Comparison of ENCODE assay signal across 20 cellular contexts in the genomic region with DNA sequence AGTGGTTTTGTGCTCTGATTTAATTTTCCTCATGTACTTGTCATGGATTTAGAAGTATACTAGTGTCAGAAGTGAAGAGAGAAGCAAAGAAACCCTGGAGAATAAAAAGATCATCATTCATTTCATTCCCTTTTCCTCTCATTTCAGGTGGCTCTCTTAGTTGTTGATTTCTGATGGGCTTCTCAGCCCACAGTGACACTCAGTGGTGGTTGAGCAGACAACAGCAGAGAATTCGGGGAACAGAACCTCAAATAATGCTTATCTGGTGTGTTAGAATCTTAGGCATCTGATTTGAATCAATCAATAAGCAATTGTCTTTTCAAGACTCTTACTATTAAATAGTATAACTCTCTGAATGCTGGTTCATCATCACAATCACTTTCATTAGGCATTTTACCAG.
DNase-seq lines count a peak whose midpoint lies in the region; ATAC-seq, FAIRE-seq and TF ChIP-seq lines count a peak whose summit lies in the region.
"Had no signal": no experiment of that assay in that cellular context is flagged by ENCODE, and none has a peak within 500 bp of the region (broad histone marks: within the 10 kb centered on the region; RNA-seq: fewer than 3 reads in every experiment).

No MANE protein-coding gene starts in this region.

- TF ChIP-seq POLR2A in heart left ventricle (IDR thresholded peaks at IDR 0.05) (no peak), esophagus muscularis mucosa (IDR thresholded peaks at IDR 0.05; ENCODE audit: low read depth) (no peak)

- H3K9me2 ChIP-seq in PC-9 (ENCODE audit: insufficient read depth), result no peaks in the 10 kb centered on the region

- H3K27ac ChIP-seq in left ventricle myocardium inferior (replicated peaks), result no peak overlapping the region
- no peak overlapping the region for H3K27ac ChIP-seq in heart left ventricle
- H3K27ac ChIP-seq in PC-9, result no peak overlapping the region
- H3K27ac ChIP-seq in esophagus muscularis mucosa (replicated peaks in 1 of 4), result no peak overlapping the region
- H3K27ac ChIP-seq: body of pancreas, spleen, upper lobe of left lung had no signal

- no peak for TF ChIP-seq EP300 in esophagus muscularis mucosa (IDR thresholded peaks at IDR 0.05)

- H3K9me3 ChIP-seq in left ventricle myocardium inferior (replicated peaks) (no peaks in the 10 kb centered on the region), heart left ventricle (no peaks in the 10 kb centered on the region), PC-9 (ENCODE audit: insufficient read depth, low read depth) (no peaks in the 10 kb centered on the region), esophagus muscularis mucosa (no peaks in the 10 kb centered on the region)
- H3K9me3 ChIP-seq: body of pancreas, upper lobe of left lung had no signal

- no peaks in the 10 kb centered on the region for H3K4me1 ChIP-seq in left ventricle myocardium inferior
- H3K4me1 ChIP-seq in heart left ventricle, result no peaks in the 10 kb centered on the region
- H3K4me1 ChIP-seq in PC-9 (replicated peaks; ENCODE audit: insufficient read depth), result no peaks in the 10 kb centered on the region
- H3K4me1 ChIP-seq in esophagus muscularis mucosa, result no peaks in the 10 kb centered on the region
- H3K4me1 ChIP-seq: body of pancreas, spleen, upper lobe of left lung had no signal

- no peaks in the 10 kb centered on the region for H3K79me2 ChIP-seq in PC-9 (ENCODE audit: low read depth)

- no peaks in the 10 kb centered on the region for H3F3A ChIP-seq in PC-9 (ENCODE audit: insufficient read depth, low read depth)

- FAIRE-seq in RCC 7860 (lab: Jason Lieb, UNC), result no peak

- DNase-seq in left ventricle myocardium inferior (no peak), heart left ventricle (no peak), PC-9 (no peak), epithelial cell of proximal tubule (ENCODE audit: low read depth) (no peak), SKM-1 (lab: John Stamatoyannopoulos, UW; ENCODE audit: unreplicated experiment) (no peak), esophagus muscularis mucosa (ENCODE audit: extremely low spot score) (no peak), RCC 7860 (ENCODE audit: low spot score) (no peak), NCI-H1417 treated with DMSO at 0.1 percent for 48 hours (lab: John Stamatoyannopoulos, UW) (no peak)
- DNase-seq: ACHN; activated CD4-positive, alpha-beta T cell treated with anti-CD3 and anti-CD28 coated beads for 1 hour; activated CD8-positive, alpha-beta memory T cell treated with anti-CD3 and anti-CD28 coated beads, Interleukin-2, amount 50 U/mL, for 4 hours; activated naive CD4-positive, alpha-beta T cell treated with anti-CD3 and anti-CD28 coated beads for 36 hours; body of pancreas; CD4-positive, alpha-beta memory T cell; left cardiac atrium; NCI-H1930; NCI-H69; spleen; stimulated activated naive B cell treated with anti-CD40 and anti-IgM and Interleukin-4, amounts not matched to agents 10 μg/mL and 1 μg/mL and 100 μg/mL, for 72 hours; upper lobe of left lung had no signal

- no peak overlapping the region for H3K4me2 ChIP-seq in PC-9

- ATAC-seq in heart left ventricle, result no peak
- ATAC-seq: body of pancreas; left cardiac atrium; stimulated activated naive B cell treated with anti-CD40 and anti-IgM and Interleukin-4, amounts not matched to agents 10 μg/mL and 1 μg/mL and 100 μg/mL, for 72 hours had no signal

- CTCF ChIA-PET in PC-9 (lab: Charles Lee), result no interaction called here

- H3K36me3 ChIP-seq in left ventricle myocardium inferior, result no peaks in the 10 kb centered on the region
- H3K36me3 ChIP-seq in heart left ventricle, result no peaks in the 10 kb centered on the region
- H3K36me3 ChIP-seq in PC-9 (ENCODE audit: low read depth), result no peaks in the 10 kb centered on the region
- H3K36me3 ChIP-seq in esophagus muscularis mucosa, result no peaks in the 10 kb centered on the region
- H3K36me3 ChIP-seq: spleen, upper lobe of left lung had no signal

- H3K27me3 ChIP-seq in left ventricle myocardium inferior (ENCODE audit: low read depth), result no peaks in the 10 kb centered on the region
- H3K27me3 ChIP-seq in heart left ventricle, result no peaks in the 10 kb centered on the region
- H3K27me3 ChIP-seq in PC-9 (ENCODE audit: insufficient read depth, low read depth), result no peaks in the 10 kb centered on the region
- no peaks in the 10 kb centered on the region for H3K27me3 ChIP-seq in esophagus muscularis mucosa
- H3K27me3 ChIP-seq: body of pancreas, spleen, upper lobe of left lung had no signal

- H3K4me3 ChIP-seq in left ventricle myocardium inferior (no peak overlapping the region), heart left ventricle (no peak overlapping the region), PC-9 (no peak overlapping the region), epithelial cell of proximal tubule (ENCODE audit: low read depth, low read length) (no peak overlapping the region), esophagus muscularis mucosa (no peak overlapping the region)
- H3K4me3 ChIP-seq: body of pancreas, spleen, upper lobe of left lung had no signal

- intact Hi-C loops in left ventricle myocardium inferior (cut with micrococcal nuclease), result no loop called here
- intact Hi-C loops in heart left ventricle (cut with DNase I), result no loop called here
- intact Hi-C loops in PC-9 (cut with micrococcal nuclease; ENCODE audit: unreplicated experiment), result no loop called here
- intact Hi-C loops in esophagus muscularis mucosa (cut with DNase I), result no loop called here

- WGBS in heart left ventricle, 4 donors, result 39 to 44% (median 41%) methylated on average over 1 of the region's 1 CpG
- 41% methylated on average over 1 of the region's 1 CpG for WGBS in esophagus muscularis mucosa

- no peaks in the 10 kb centered on the region for H4K20me1 ChIP-seq in PC-9 (ENCODE audit: insufficient read depth)

- no peak overlapping the region for H2AFZ ChIP-seq in PC-9

- peak; percentile 30 for TF ChIP-seq CTCF in left ventricle myocardium inferior (IDR thresholded peaks at IDR 0.05; ENCODE audit: borderline replicate concordance)
- peak in 2 of 12 donors; percentile 23 to 25 for TF ChIP-seq CTCF in heart left ventricle (IDR thresholded peaks at IDR 0.05)
- TF ChIP-seq CTCF in PC-9 (conservative IDR thresholded peaks at IDR 0.05), result 0 out of 2 replicates have a peak, but pooled peaks have one; percentile 16
- TF ChIP-seq CTCF in epithelial cell of proximal tubule (conservative IDR thresholded peaks at IDR 0.05; ENCODE audit: low read depth, low read length), result peak; percentile 43
- TF ChIP-seq CTCF in esophagus muscularis mucosa (IDR thresholded peaks at IDR 0.05), result no peak

- BruUV-seq in PC-9 (replicated peaks; lab: Mats Ljungman, UMichigan), result no TSS peak

- POLR2A ChIA-PET in PC-9 (lab: Charles Lee; ENCODE audit: unreplicated experiment), result no interaction called here

Comparison
In these comparisons a context has a peak if more than half of its experiments do, and no peak if none do; other contexts are left out.
1. CTCF ChIP-seq: peak in left ventricle myocardium inferior (single experiment), PC-9 (single experiment) and epithelial cell of proximal tubule (single experiment); none in esophagus muscularis mucosa (0 of 3).